ENCODE assay signal across 21 cellular contexts in the genomic region with DNA sequence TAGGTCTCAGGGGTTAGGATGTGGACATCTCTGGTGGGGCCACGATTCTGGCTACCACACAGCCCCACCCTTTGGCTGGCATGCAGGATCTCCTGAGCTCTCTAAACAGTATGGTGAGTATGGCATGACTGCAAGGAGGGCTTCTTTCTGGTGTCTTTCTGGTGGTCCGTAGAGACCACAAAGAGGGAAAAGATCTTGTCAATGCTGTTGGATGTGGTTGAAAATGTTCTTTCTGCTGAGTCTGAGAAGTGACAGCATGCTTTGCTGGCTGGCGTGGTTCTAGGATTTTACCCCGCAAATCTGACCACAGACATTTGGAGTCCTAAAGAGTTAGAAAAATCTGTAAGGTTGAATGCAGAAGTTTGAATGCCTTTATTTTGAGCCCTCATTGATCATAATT.
"Had no signal": no experiment of that assay in that cellular context is flagged by ENCODE, and none has a peak within 500 bp of the region (broad histone marks: within the 10 kb centered on the region; RNA-seq: fewer than 3 reads in every experiment).

No MANE protein-coding gene starts in this region.

- H3K9me3 ChIP-seq: Peyer's patch, SJSA1, SK-N-SH had no signal

- H3K27me3 ChIP-seq: Peyer's patch, SJSA1 had no signal

- H3K27ac ChIP-seq: Peyer's patch, SJSA1 had no signal

- H3K9ac ChIP-seq: SK-N-SH had no signal

- H3K36me3 ChIP-seq: Peyer's patch, SJSA1 had no signal

- H3K4me2 ChIP-seq: SK-N-SH had no signal

- DNase-seq: Karpas-422; KG1; NCI-H1048; NCI-H1436; NCI-H146; NCI-H1694; NCI-H1930; NCI-H2081 treated with DMSO at 0.1 percent for 48 hours; NCI-H2107; NCI-H226; NCI-H446 treated with DMSO at 0.1 percent for 48 hours; NCI-H526 treated with DMSO at 0.1 percent for 48 hours; NCI-H774; NK-92 treated with Interleukin-12 subunit alpha and Interleukin-12 subunit beta, amount 100 ng/mL, for 24 hours; OCI-M1; PC-3; Peyer's patch; Right ventricle myocardium superior; SK-N-SH; SW 1271 had no signal

- H3K9me2 ChIP-seq: SK-N-SH had no signal

- H3K4me3 ChIP-seq: Peyer's patch, SJSA1 had no signal

- H3K4me1 ChIP-seq: Peyer's patch, SJSA1 had no signal
